Comparison of ENCODE assay signal across 15 cellular contexts in genomic region chr2:241870611-241871537, GRCh38. TPM values are rescaled to one million over a fixed set of nuclear protein-coding genes. Genes with fewer than 3 reads are reported as not detected.
A peak's percentile ranks its signal among the peaks of the same experiment; 100 is the strongest.
DNase-seq lines count a peak whose midpoint lies in the region; ATAC-seq lines count a peak whose summit lies in the region.
"Had no signal": no experiment of that assay in that cellular context is flagged by ENCODE, and none has a peak within 500 bp of the region (broad histone marks: within the 10 kb centered on the region; RNA-seq: fewer than 3 reads in every experiment).

No MANE protein-coding gene starts in this region.

- H3K27me3 ChIP-seq in CD4-positive, alpha-beta memory T cell (ENCODE audit: insufficient read depth, low read length): no peaks in the 10 kb centered on the region
- H3K27me3 ChIP-seq in naive thymus-derived CD4-positive, alpha-beta T cell (ENCODE audit: control insufficient read depth in 2 of 2, insufficient read depth in 2 of 2, low read length in 2 of 2): no peaks in the 10 kb centered on the region
- H3K27me3 ChIP-seq: MG63 had no signal

- peaks cover 21 to 42% (median 34%) of the 10 kb centered on the region in 4 donors for H3K4me1 Mint-ChIP-seq in CD4-positive, alpha-beta memory T cell
- peaks cover 34% of the 10 kb centered on the region for H3K4me1 Mint-ChIP-seq in activated naive CD8-positive, alpha-beta T cell treated with anti-CD3 and anti-CD28 coated beads for 36 hours
- peaks cover 9 to 28% (median 18%) of the 10 kb centered on the region in 7 donors for H3K4me1 Mint-ChIP-seq in naive thymus-derived CD4-positive, alpha-beta T cell
- H3K4me1 Mint-ChIP-seq: CD14-positive monocyte had no signal

- no peaks in the 10 kb centered on the region for H3K9me3 ChIP-seq in CD4-positive, alpha-beta memory T cell (ENCODE audit: control insufficient read depth in 1 of 2, low read length in 2 of 2)
- H3K9me3 ChIP-seq in naive thymus-derived CD4-positive, alpha-beta T cell (ENCODE audit: control insufficient read depth in 2 of 3, low read length in 3 of 3): no peaks in the 10 kb centered on the region
- H3K9me3 ChIP-seq: MG63 had no signal

- no peak overlapping the region for H3K4me3 ChIP-seq in CD4-positive, alpha-beta memory T cell (ENCODE audit: low read length in 2 of 2)
- H3K4me3 ChIP-seq in naive thymus-derived CD4-positive, alpha-beta T cell (ENCODE audit: low read length): no peak overlapping the region
- H3K4me3 ChIP-seq: MG63 had no signal

- DNase-seq in CD4-positive, alpha-beta memory T cell: peak in 4 of 5 donors; percentile 29 to 49 (median 36)
- DNase-seq in activated naive CD8-positive, alpha-beta T cell treated with anti-CD3 and anti-CD28 coated beads for 36 hours: peak; percentile 49
- DNase-seq in naive thymus-derived CD4-positive, alpha-beta T cell: no peak
- DNase-seq in NCI-H345 treated with DMSO at 0.1 percent for 48 hours (lab: John Stamatoyannopoulos, UW; ENCODE audit: unreplicated experiment) (no peak), dedifferentiated amniotic fluid mesenchymal stem cell (ENCODE audit: extremely low spot score) (no peak), cerebellar nuclear complex (lab: John Stamatoyannopoulos, UW) (no peak)
- DNase-seq: effector CD8-positive, alpha-beta T cell; foreskin keratinocyte; MG63 had no signal

- CTCF ChIA-PET in CD4-positive, alpha-beta memory T cell (lab: Charles Lee; ENCODE audit: partially characterized antibody): no interaction called here
- CTCF ChIA-PET in naive thymus-derived CD4-positive, alpha-beta T cell (lab: Charles Lee): no interaction called here

- peaks cover 0 to 4% (median 0%) of the 10 kb centered on the region in 8 donors for H3K9me3 Mint-ChIP-seq in CD4-positive, alpha-beta memory T cell
- peaks cover 1% of the 10 kb centered on the region for H3K9me3 Mint-ChIP-seq in activated naive CD8-positive, alpha-beta T cell treated with anti-CD3 and anti-CD28 coated beads for 36 hours
- H3K9me3 Mint-ChIP-seq in naive thymus-derived CD4-positive, alpha-beta T cell: no peaks in the 10 kb centered on the region

- ATAC-seq in HG03175 (IDR thresholded peaks at IDR 0.05; ENCODE audit: unreplicated experiment) (peak; percentile 38), HG03025 (IDR thresholded peaks at IDR 0.05; ENCODE audit: low FRiP score, unreplicated experiment) (no peak)
- peak; percentile 45 for ATAC-seq in naive thymus-derived CD4-positive, alpha-beta T cell
- ATAC-seq: foreskin keratinocyte had no signal

- no peak overlapping the region for H3K27ac ChIP-seq in CD4-positive, alpha-beta memory T cell (ENCODE audit: low read depth, low read length)
- H3K27ac ChIP-seq in naive thymus-derived CD4-positive, alpha-beta T cell (ENCODE audit: low read depth, low read length): no peak overlapping the region
- H3K27ac ChIP-seq: foreskin keratinocyte, HL-60, RWPE1 had no signal

- POLR2A ChIA-PET in CD4-positive, alpha-beta memory T cell (lab: Charles Lee; ENCODE audit: partially characterized antibody): interaction anchor here (0.9 to 1.7 kb wide), 2 partner anchors 9 to 108 kb away, joined by 3 to 6 read pairs; no protein-coding TSS in a partner anchor
- POLR2A ChIA-PET in naive thymus-derived CD4-positive, alpha-beta T cell (lab: Charles Lee): no interaction called here

- H3K36me3 ChIP-seq in CD4-positive, alpha-beta memory T cell (ENCODE audit: insufficient read depth, low read length): no peaks in the 10 kb centered on the region
- no peaks in the 10 kb centered on the region for H3K36me3 ChIP-seq in naive thymus-derived CD4-positive, alpha-beta T cell (ENCODE audit: control insufficient read depth in 2 of 3, insufficient read depth in 3 of 3, low read length in 3 of 3)
- H3K36me3 ChIP-seq: MG63 had no signal

- peak overlapping the region in 5 of 7 donors; percentile 50 to 93 (median 86) for H3K27ac Mint-ChIP-seq in CD4-positive, alpha-beta memory T cell
- H3K27ac Mint-ChIP-seq in activated naive CD8-positive, alpha-beta T cell treated with anti-CD3 and anti-CD28 coated beads for 36 hours: peak overlapping the region; percentile 45
- peak overlapping the region in 2 of 9 donors; percentile 24 to 67 for H3K27ac Mint-ChIP-seq in naive thymus-derived CD4-positive, alpha-beta T cell

- peak overlapping the region in 4 of 8 donors; percentile 9 to 58 (median 54) for H3K4me3 Mint-ChIP-seq in CD4-positive, alpha-beta memory T cell
- no peak overlapping the region for H3K4me3 Mint-ChIP-seq in activated naive CD8-positive, alpha-beta T cell treated with anti-CD3 and anti-CD28 coated beads for 36 hours
- H3K4me3 Mint-ChIP-seq in naive thymus-derived CD4-positive, alpha-beta T cell: peak overlapping the region in 1 of 10 donors; percentile 11
- H3K4me3 Mint-ChIP-seq: CD14-positive monocyte had no signal

- H3K36me3 Mint-ChIP-seq in CD4-positive, alpha-beta memory T cell: no peaks in the 10 kb centered on the region
- no peaks in the 10 kb centered on the region for H3K36me3 Mint-ChIP-seq in activated naive CD8-positive, alpha-beta T cell treated with anti-CD3 and anti-CD28 coated beads for 36 hours
- H3K36me3 Mint-ChIP-seq in naive thymus-derived CD4-positive, alpha-beta T cell: no peaks in the 10 kb centered on the region

- H3K4me1 ChIP-seq in CD4-positive, alpha-beta memory T cell (ENCODE audit: insufficient read depth, low read length): peaks cover 51% of the 10 kb centered on the region
- peaks cover 16 to 67% of the 10 kb centered on the region in 2 donors for H3K4me1 ChIP-seq in naive thymus-derived CD4-positive, alpha-beta T cell (ENCODE audit: control insufficient read depth in 2 of 2, insufficient read depth in 2 of 2, low read length in 2 of 2)
- H3K4me1 ChIP-seq: foreskin keratinocyte had no signal

- intact Hi-C loops in CD4-positive, alpha-beta memory T cell (cut with micrococcal nuclease): no loop called here
- intact Hi-C loops in naive thymus-derived CD4-positive, alpha-beta T cell (cut with micrococcal nuclease): no loop called here

- H3K27me3 Mint-ChIP-seq in CD4-positive, alpha-beta memory T cell: peaks cover 0 to 2% of the 10 kb centered on the region in 2 donors
- H3K27me3 Mint-ChIP-seq in activated naive CD8-positive, alpha-beta T cell treated with anti-CD3 and anti-CD28 coated beads for 36 hours: peaks cover 1% of the 10 kb centered on the region
- peaks cover 0 to 5% (median under 1%) of the 10 kb centered on the region in 5 donors for H3K27me3 Mint-ChIP-seq in naive thymus-derived CD4-positive, alpha-beta T cell

RNA-seq across cellular contexts. Expression of gene RTP5, which starts 1.3 kb away (rescaled TPM):
- total RNA-seq in CD4-positive, alpha-beta memory T cell: under 1 TPM in 1 of 2 experiments, not detected in 1; 0.28 TPM
- not detected for polyA plus RNA-seq in CD4-positive, alpha-beta memory T cell
- total RNA-seq in activated naive CD8-positive, alpha-beta T cell treated with anti-CD3 and anti-CD28 coated beads for 36 hours: under 1 TPM in 1 of 2 experiments, not detected in 1; 0.20 TPM
- total RNA-seq in naive thymus-derived CD4-positive, alpha-beta T cell: under 1 TPM in 1 of 5 experiments, not detected in 4; 0.54 TPM
- not detected for polyA plus RNA-seq in naive thymus-derived CD4-positive, alpha-beta T cell
- total RNA-seq: foreskin keratinocyte, NCI-H460 had no signal
- polyA plus RNA-seq: CD14-positive monocyte, foreskin keratinocyte had no signal

RNA-seq across cellular contexts. Expression of gene PDCD1, which starts 12.2 kb away (rescaled TPM):
- 1 to 10 TPM; 5.9 to 6.2 TPM for total RNA-seq in CD4-positive, alpha-beta memory T cell
- polyA plus RNA-seq in CD4-positive, alpha-beta memory T cell: 10 to 100 TPM in 1 of 2 donors, 1 to 10 TPM in 1; 5.2 to 12.4 TPM
- total RNA-seq in activated naive CD8-positive, alpha-beta T cell treated with anti-CD3 and anti-CD28 coated beads for 36 hours: 10 to 100 TPM; 24.3 TPM
- 1 to 10 TPM in 2 of 5 experiments, under 1 TPM in 1, not detected in 2; 0.56 to 9.4 (median 1.1) TPM for total RNA-seq in naive thymus-derived CD4-positive, alpha-beta T cell
- polyA plus RNA-seq in naive thymus-derived CD4-positive, alpha-beta T cell: under 1 TPM; 0.24 to 0.85 TPM
- total RNA-seq: foreskin keratinocyte, NCI-H460 had no signal
- polyA plus RNA-seq: foreskin keratinocyte had no signal

Comparison
In these comparisons a context has a peak if more than half of its experiments do, and no peak if none do; other contexts are left out.
1. DNase-seq: peak in CD4-positive, alpha-beta memory T cell (4 of 5) and activated naive CD8-positive, alpha-beta T cell treated with anti-CD3 and anti-CD28 coated beads for 36 hours (single experiment); none in naive thymus-derived CD4-positive, alpha-beta T cell (0 of 9), NCI-H345 treated with DMSO at 0.1 percent for 48 hours (single experiment), dedifferentiated amniotic fluid mesenchymal stem cell (single experiment) and cerebellar nuclear complex (0 of 2).